10 cellular contexts compared by ENCODE assay signal in genomic region chr2:72883356-72883962, GRCh38. TPM values are rescaled to one million over a fixed set of nuclear protein-coding genes. Genes with fewer than 3 reads are reported as not detected.
DNase-seq lines count a peak whose midpoint lies in the region; ATAC-seq and TF ChIP-seq lines count a peak whose summit lies in the region.
"Had no signal": no experiment of that assay in that cellular context is flagged by ENCODE, and none has a peak within 500 bp of the region (broad histone marks: within the 10 kb centered on the region; RNA-seq: fewer than 3 reads in every experiment).

No MANE protein-coding gene starts in this region.

- no peak overlapping the region for H3K27ac Mint-ChIP-seq in type B pancreatic cell

- H3K36me3 Mint-ChIP-seq in type B pancreatic cell = no peaks in the 10 kb centered on the region

- H3K9me3 Mint-ChIP-seq in type B pancreatic cell = no peaks in the 10 kb centered on the region

- in situ Hi-C loops in SK-MEL-5 (cut with HindIII; ENCODE audit: low pct_unique_long_range_greater_than_20kb, low sequenced_read_pairs) = no loop called here

- ATAC-seq in GM18861 (IDR thresholded peaks at IDR 0.05; ENCODE audit: unreplicated experiment) (no peak), GM21360 (IDR thresholded peaks at IDR 0.05; ENCODE audit: unreplicated experiment) (no peak)

- DNase-seq in stimulated activated CD4-positive, alpha-beta T cell treated with anti-CD3 and anti-CD28 coated beads, Interleukin-12 subunit alpha, Interleukin-12 subunit beta, amount 100 ng/mL, for 4 hours = peak; percentile 19
- DNase-seq in stimulated activated CD4-positive, alpha-beta T cell treated with anti-CD3 and anti-CD28 coated beads, Interleukin-1b, Interleukin-23, amount 100 ng/mL, for 48 hours = no peak
- DNase-seq in SK-MEL-5 (ENCODE audit: low read depth, low spot score) = peak; percentile 40
- DNase-seq in fibroblast of gingiva (ENCODE audit: low read depth) = peak; percentile 24
- DNase-seq in type B pancreatic cell (ENCODE audit: extremely low spot score, unreplicated experiment) = no peak
- DNase-seq in cerebellar cortex (ENCODE audit: low spot score) = no peak
- DNase-seq: activated effector memory CD4-positive, alpha-beta T cell treated with Interleukin-2 at 50 U/mL for 16 hours had no signal

- H3K4me1 Mint-ChIP-seq in type B pancreatic cell (ENCODE audit: unreplicated experiment) = no peaks in the 10 kb centered on the region

- peak overlapping the region; percentile 49 for H3K4me3 Mint-ChIP-seq in type B pancreatic cell

- no peak for TF ChIP-seq CTCF in type B pancreatic cell (conservative IDR thresholded peaks at IDR 0.05)

- H3K27me3 Mint-ChIP-seq in type B pancreatic cell = peaks cover 61% of the 10 kb centered on the region

RNA-seq across cellular contexts. Expression of gene SPR, which starts 3.7 kb away (rescaled TPM):
- 191 and 200 TPM in 2 replicates for total RNA-seq in SK-MEL-5 (2014; rRNA removed; shearing (Covaris generic))
- 147 and 149 TPM in 2 replicates for polyA plus RNA-seq in SK-MEL-5 (2015; cell fraction: cytosol; rRNA removed)
- 21.2 and 25.9 TPM in 2 replicates for polyA plus RNA-seq in SK-MEL-5 (2015; cell fraction: nucleus; rRNA removed)
- 12.4 and 16.0 TPM in 2 replicates for total RNA-seq in type B pancreatic cell (ENCODE audit: low replicate concordance)

RNA-seq across cellular contexts. Expression of gene EMX1, which starts 33.9 kb away (rescaled TPM):
- not detected in 2 replicates for total RNA-seq in SK-MEL-5 (2014; rRNA removed; shearing (Covaris generic))
- 0.20 TPM in 1 of 2 replicates, not detected in the other for polyA plus RNA-seq in SK-MEL-5 (2015; cell fraction: cytosol; rRNA removed)
- polyA plus RNA-seq in SK-MEL-5 (2015; cell fraction: nucleus; rRNA removed) = not detected in 2 replicates
- 0.71 and 0.97 TPM in 2 replicates for total RNA-seq in type B pancreatic cell (ENCODE audit: low replicate concordance)
- total RNA-seq: urinary bladder had no signal
- polyA plus RNA-seq: urinary bladder had no signal

RNA-seq across cellular contexts. Expression of gene EXOC6B, which starts 57.6 kb away (rescaled TPM):
- 20.0 and 21.8 TPM in 2 replicates for total RNA-seq in SK-MEL-5 (2014; rRNA removed; shearing (Covaris generic))
- 16.9 and 25.2 TPM in 2 replicates for polyA plus RNA-seq in SK-MEL-5 (2015; cell fraction: cytosol; rRNA removed)
- polyA plus RNA-seq in SK-MEL-5 (2015; cell fraction: nucleus; rRNA removed) = 20.0 and 29.5 TPM in 2 replicates
- total RNA-seq in type B pancreatic cell (ENCODE audit: low replicate concordance) = 46.1 and 62.6 TPM in 2 replicates

Comparison
In these comparisons a context has a peak if more than half of its experiments do, and no peak if none do; other contexts are left out.
1. DNase-seq: peak in stimulated activated CD4-positive, alpha-beta T cell treated with anti-CD3 and anti-CD28 coated beads, Interleukin-12 subunit alpha, Interleukin-12 subunit beta, amount 100 ng/mL, for 4 hours (single experiment), SK-MEL-5 (single experiment) and fibroblast of gingiva (single experiment); none in stimulated activated CD4-positive, alpha-beta T cell treated with anti-CD3 and anti-CD28 coated beads, Interleukin-1b, Interleukin-23, amount 100 ng/mL, for 48 hours (single experiment), type B pancreatic cell (single experiment) and cerebellar cortex (single experiment).
2. RNA of gene SPR, which starts 3.7 kb away (total RNA-seq): 191 to 200 TPM in SK-MEL-5; 12.4 to 16.0 TPM in type B pancreatic cell; every median in the first group is over 10 times any median in the second.